1 cellular context compared by ENCODE assay signal in genomic region chr1:34985063-34985770, GRCh38.
TF ChIP-seq lines count a peak whose summit lies in the region.

Gene TMEM35B, minus strand, starts transcription at chr1:34985347. Its CDS starts 42 bp downstream, at chr1:34985305.

TF ChIP-seq in K562, 482 proteins besides CTCF, POLR2A, EP300 and RAD21 (continued from another document and continues in another):
- TF ChIP-seq STAT5B (CRISPR knock-in tag; IDR thresholded peaks at IDR 0.05) (no peak), ARID3B (CRISPR knock-in tag; IDR thresholded peaks at IDR 0.05; ENCODE audit: borderline replicate concordance) (no peak), ZNF707 (CRISPR knock-in tag; conservative IDR thresholded peaks at IDR 0.05) (no peak), MTA2 (IDR thresholded peaks at IDR 0.05; ENCODE audit: low read depth) (no peak), ID3 (CRISPR knock-in tag; IDR thresholded peaks at IDR 0.05) (no peak), ID3 (tag; IDR thresholded peaks at IDR 0.05) (peak; percentile 17; the same call in 1 of the 2 replicates), HNRNPUL1 (IDR thresholded peaks at IDR 0.05; ENCODE audit: low read length) (no peak), NUFIP1 (IDR thresholded peaks at IDR 0.05; ENCODE audit: partially characterized antibody) (no peak), BMI1 (IDR thresholded peaks at IDR 0.05; ENCODE audit: low read length) (no peak), FOS (IDR thresholded peaks at IDR 0.05; ENCODE audit: extremely low read depth, insufficient read length) (no peak), CAMTA2 (CRISPR knock-in tag; conservative IDR thresholded peaks at IDR 0.05) (0 out of 2 replicates have a peak, but pooled peaks have one; percentile 83), ZNF253 (CRISPR knock-in tag; conservative IDR thresholded peaks at IDR 0.05) (no peak), HMG20B (CRISPR knock-in tag; IDR thresholded peaks at IDR 0.05) (no peak), KLF6 (CRISPR knock-in tag; IDR thresholded peaks at IDR 0.05; ENCODE audit: borderline replicate concordance) (no peak), PCBP1 (IDR thresholded peaks at IDR 0.05; ENCODE audit: low read depth, low read length, poor library complexity, severe bottlenecking) (no peak), DACH1 (IDR thresholded peaks at IDR 0.05; ENCODE audit: partially characterized antibody) (no peak), ZBTB49 (CRISPR knock-in tag; IDR thresholded peaks at IDR 0.05; ENCODE audit: borderline replicate concordance) (no peak), SRSF7 (optimal IDR thresholded peaks at IDR 0.05; ENCODE audit: low read depth, low read length) (no peak), OTX1 (CRISPR knock-in tag; IDR thresholded peaks at IDR 0.05) (peak; percentile 64; the same call in 1 of the 2 replicates), NFE2 (IDR thresholded peaks at IDR 0.05; ENCODE audit: low read depth) (no peak), EHMT2 (IDR thresholded peaks at IDR 0.05) (no peak), ZNF507 (tag; conservative IDR thresholded peaks at IDR 0.05) (no peak), NRF1 (conservative IDR thresholded peaks at IDR 0.05 in 1 of 2, IDR thresholded peaks at IDR 0.05 in 1 of 2) (peak in 1 of 2 experiments; percentile 34; a peak in 2 of 4 replicates), ZFX (CRISPR knock-in tag; IDR thresholded peaks at IDR 0.05) (peak; percentile 86), XRCC3 (IDR thresholded peaks at IDR 0.05) (no peak), STAG1 (CRISPR knock-in tag; IDR thresholded peaks at IDR 0.05; ENCODE audit: borderline replicate concordance) (no peak; the same call in 1 of the 2 replicates), ZNF133 (CRISPR knock-in tag; IDR thresholded peaks at IDR 0.05) (0 out of 2 replicates have a peak, but pooled peaks have one; percentile 6), POLR2G (IDR thresholded peaks at IDR 0.05; ENCODE audit: low read depth, low read length) (peak; percentile 97), CREM (IDR thresholded peaks at IDR 0.05; ENCODE audit: low read depth) (0 out of 2 replicates have a peak, but pooled peaks have one; percentile 51), ZNF354B (CRISPR knock-in tag; IDR thresholded peaks at IDR 0.05) (no peak), ZKSCAN3 (CRISPR knock-in tag; IDR thresholded peaks at IDR 0.05) (no peak), SMAD2 (IDR thresholded peaks at IDR 0.05; ENCODE audit: low read depth, low read length) (no peak), SMARCA4 (IDR thresholded peaks at IDR 0.05) (peak; percentile 60), BRD9 (IDR thresholded peaks at IDR 0.05; ENCODE audit: low read depth, partially characterized antibody) (no peak), ESRRA (IDR thresholded peaks at IDR 0.05; ENCODE audit: borderline replicate concordance, low read depth) (peak; percentile 23; the same call in 1 of the 2 replicates), POLR2H (tag; IDR thresholded peaks at IDR 0.05; ENCODE audit: low read depth) (peak; percentile 69), CHD1 (IDR thresholded peaks at IDR 0.05; ENCODE audit: low read length) (peak; percentile 81), ZNF785 (CRISPR knock-in tag; IDR thresholded peaks at IDR 0.05) (no peak), ZNF143 (CRISPR knock-in tag; IDR thresholded peaks at IDR 0.05) (no peak), SNRNP70 (optimal IDR thresholded peaks at IDR 0.05; ENCODE audit: low read depth, low read length) (no peak), DNMT1 (IDR thresholded peaks at IDR 0.05) (no peak)
- TF ChIP-seq, protein P1, sequence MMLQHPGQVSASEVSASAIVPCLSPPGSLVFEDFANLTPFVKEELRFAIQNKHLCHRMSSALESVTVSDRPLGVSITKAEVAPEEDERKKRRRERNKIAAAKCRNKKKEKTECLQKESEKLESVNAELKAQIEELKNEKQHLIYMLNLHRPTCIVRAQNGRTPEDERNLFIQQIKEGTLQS (IDR thresholded peaks at IDR 0.05): no peak
- TF ChIP-seq, protein P1 (CRISPR knock-in tag; conservative IDR thresholded peaks at IDR 0.05): no peak
- TF ChIP-seq, protein P2, sequence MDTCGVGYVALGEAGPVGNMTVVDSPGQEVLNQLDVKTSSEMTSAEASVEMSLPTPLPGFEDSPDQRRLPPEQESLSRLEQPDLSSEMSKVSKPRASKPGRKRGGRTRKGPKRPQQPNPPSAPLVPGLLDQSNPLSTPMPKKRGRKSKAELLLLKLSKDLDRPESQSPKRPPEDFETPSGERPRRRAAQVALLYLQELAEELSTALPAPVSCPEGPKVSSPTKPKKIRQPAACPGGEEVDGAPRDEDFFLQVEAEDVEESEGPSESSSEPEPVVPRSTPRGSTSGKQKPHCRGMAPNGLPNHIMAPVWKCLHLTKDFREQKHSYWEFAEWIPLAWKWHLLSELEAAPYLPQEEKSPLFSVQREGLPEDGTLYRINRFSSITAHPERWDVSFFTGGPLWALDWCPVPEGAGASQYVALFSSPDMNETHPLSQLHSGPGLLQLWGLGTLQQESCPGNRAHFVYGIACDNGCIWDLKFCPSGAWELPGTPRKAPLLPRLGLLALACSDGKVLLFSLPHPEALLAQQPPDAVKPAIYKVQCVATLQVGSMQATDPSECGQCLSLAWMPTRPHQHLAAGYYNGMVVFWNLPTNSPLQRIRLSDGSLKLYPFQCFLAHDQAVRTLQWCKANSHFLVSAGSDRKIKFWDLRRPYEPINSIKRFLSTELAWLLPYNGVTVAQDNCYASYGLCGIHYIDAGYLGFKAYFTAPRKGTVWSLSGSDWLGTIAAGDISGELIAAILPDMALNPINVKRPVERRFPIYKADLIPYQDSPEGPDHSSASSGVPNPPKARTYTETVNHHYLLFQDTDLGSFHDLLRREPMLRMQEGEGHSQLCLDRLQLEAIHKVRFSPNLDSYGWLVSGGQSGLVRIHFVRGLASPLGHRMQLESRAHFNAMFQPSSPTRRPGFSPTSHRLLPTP (IDR thresholded peaks at IDR 0.05; ENCODE audit: borderline replicate concordance, extremely low read depth, insufficient read length): no peak
- TF ChIP-seq, protein P3, sequence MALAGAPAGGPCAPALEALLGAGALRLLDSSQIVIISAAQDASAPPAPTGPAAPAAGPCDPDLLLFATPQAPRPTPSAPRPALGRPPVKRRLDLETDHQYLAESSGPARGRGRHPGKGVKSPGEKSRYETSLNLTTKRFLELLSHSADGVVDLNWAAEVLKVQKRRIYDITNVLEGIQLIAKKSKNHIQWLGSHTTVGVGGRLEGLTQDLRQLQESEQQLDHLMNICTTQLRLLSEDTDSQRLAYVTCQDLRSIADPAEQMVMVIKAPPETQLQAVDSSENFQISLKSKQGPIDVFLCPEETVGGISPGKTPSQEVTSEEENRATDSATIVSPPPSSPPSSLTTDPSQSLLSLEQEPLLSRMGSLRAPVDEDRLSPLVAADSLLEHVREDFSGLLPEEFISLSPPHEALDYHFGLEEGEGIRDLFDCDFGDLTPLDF (CRISPR knock-in tag; IDR thresholded peaks at IDR 0.05): peak; percentile 43; the same call in 1 of the 2 replicates
- TF ChIP-seq, protein P4, sequence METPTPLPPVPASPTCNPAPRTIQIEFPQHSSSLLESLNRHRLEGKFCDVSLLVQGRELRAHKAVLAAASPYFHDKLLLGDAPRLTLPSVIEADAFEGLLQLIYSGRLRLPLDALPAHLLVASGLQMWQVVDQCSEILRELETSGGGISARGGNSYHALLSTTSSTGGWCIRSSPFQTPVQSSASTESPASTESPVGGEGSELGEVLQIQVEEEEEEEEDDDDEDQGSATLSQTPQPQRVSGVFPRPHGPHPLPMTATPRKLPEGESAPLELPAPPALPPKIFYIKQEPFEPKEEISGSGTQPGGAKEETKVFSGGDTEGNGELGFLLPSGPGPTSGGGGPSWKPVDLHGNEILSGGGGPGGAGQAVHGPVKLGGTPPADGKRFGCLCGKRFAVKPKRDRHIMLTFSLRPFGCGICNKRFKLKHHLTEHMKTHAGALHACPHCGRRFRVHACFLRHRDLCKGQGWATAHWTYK (CRISPR knock-in tag; IDR thresholded peaks at IDR 0.05): peak; percentile 69; the same call in 1 of the 2 replicates
- TF ChIP-seq, protein P5, sequence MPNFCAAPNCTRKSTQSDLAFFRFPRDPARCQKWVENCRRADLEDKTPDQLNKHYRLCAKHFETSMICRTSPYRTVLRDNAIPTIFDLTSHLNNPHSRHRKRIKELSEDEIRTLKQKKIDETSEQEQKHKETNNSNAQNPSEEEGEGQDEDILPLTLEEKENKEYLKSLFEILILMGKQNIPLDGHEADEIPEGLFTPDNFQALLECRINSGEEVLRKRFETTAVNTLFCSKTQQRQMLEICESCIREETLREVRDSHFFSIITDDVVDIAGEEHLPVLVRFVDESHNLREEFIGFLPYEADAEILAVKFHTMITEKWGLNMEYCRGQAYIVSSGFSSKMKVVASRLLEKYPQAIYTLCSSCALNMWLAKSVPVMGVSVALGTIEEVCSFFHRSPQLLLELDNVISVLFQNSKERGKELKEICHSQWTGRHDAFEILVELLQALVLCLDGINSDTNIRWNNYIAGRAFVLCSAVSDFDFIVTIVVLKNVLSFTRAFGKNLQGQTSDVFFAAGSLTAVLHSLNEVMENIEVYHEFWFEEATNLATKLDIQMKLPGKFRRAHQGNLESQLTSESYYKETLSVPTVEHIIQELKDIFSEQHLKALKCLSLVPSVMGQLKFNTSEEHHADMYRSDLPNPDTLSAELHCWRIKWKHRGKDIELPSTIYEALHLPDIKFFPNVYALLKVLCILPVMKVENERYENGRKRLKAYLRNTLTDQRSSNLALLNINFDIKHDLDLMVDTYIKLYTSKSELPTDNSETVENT (CRISPR knock-in tag; IDR thresholded peaks at IDR 0.05): peak; percentile 49; the same call in 1 of the 2 replicates
- TF ChIP-seq, protein P6, sequence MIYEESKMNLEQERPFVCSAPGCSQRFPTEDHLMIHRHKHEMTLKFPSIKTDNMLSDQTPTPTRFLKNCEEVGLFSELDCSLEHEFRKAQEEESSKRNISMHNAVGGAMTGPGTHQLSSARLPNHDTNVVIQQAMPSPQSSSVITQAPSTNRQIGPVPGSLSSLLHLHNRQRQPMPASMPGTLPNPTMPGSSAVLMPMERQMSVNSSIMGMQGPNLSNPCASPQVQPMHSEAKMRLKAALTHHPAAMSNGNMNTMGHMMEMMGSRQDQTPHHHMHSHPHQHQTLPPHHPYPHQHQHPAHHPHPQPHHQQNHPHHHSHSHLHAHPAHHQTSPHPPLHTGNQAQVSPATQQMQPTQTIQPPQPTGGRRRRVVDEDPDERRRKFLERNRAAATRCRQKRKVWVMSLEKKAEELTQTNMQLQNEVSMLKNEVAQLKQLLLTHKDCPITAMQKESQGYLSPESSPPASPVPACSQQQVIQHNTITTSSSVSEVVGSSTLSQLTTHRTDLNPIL (CRISPR knock-in tag; IDR thresholded peaks at IDR 0.05): no peak
- TF ChIP-seq, protein P7, sequence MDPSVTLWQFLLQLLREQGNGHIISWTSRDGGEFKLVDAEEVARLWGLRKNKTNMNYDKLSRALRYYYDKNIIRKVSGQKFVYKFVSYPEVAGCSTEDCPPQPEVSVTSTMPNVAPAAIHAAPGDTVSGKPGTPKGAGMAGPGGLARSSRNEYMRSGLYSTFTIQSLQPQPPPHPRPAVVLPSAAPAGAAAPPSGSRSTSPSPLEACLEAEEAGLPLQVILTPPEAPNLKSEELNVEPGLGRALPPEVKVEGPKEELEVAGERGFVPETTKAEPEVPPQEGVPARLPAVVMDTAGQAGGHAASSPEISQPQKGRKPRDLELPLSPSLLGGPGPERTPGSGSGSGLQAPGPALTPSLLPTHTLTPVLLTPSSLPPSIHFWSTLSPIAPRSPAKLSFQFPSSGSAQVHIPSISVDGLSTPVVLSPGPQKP (CRISPR knock-in tag; IDR thresholded peaks at IDR 0.05): no peak
